In genomic region chr5:170552486-170553122, GRCh38 we compare ENCODE assay signal across 8 cellular contexts. TPM values are rescaled to one million over a fixed set of nuclear protein-coding genes. Genes with fewer than 3 reads are reported as not detected.
A peak's percentile ranks its signal among the peaks of the same experiment; 100 is the strongest.
DNase-seq lines count a peak whose midpoint lies in the region; ATAC-seq and TF ChIP-seq lines count a peak whose summit lies in the region.

No MANE protein-coding gene starts in this region.

- no peak overlapping the region for H3K4me3 ChIP-seq in kidney epithelial cell (ENCODE audit: low read depth, low read length)

- no peaks in the 10 kb centered on the region for H3K27me3 ChIP-seq in kidney epithelial cell (ENCODE audit: control insufficient read depth, insufficient read depth, low read length)

- H3K36me3 ChIP-seq in kidney epithelial cell (ENCODE audit: control insufficient read depth, insufficient read depth, low read length): no peaks in the 10 kb centered on the region

- ATAC-seq in HG03139 (IDR thresholded peaks at IDR 0.05; ENCODE audit: unreplicated experiment) (no peak), HG02973 (IDR thresholded peaks at IDR 0.05; ENCODE audit: unreplicated experiment) (no peak)

- peak; percentile 23 for TF ChIP-seq CTCF in kidney epithelial cell (IDR thresholded peaks at IDR 0.05; ENCODE audit: insufficient read depth, low read length, poor library complexity, severe bottlenecking)

- H3K27ac ChIP-seq in caudate nucleus (ENCODE audit: low read depth, low read length) (peak overlapping the region; percentile 65), temporal lobe (ENCODE audit: low read depth, low read length) (peak overlapping the region; percentile 4)

- in situ Hi-C loops in KBM-7 (cut with MboI; ENCODE audit: low pct_unique_long_range_greater_than_20kb, low sequenced_read_pairs): no loop called here

- DNase-seq in KBM-7 (peak; percentile 80), caudate nucleus (lab: John Stamatoyannopoulos, UW) (peak in 55 of 61 donors; percentile 12 to 85 (median 68)), kidney epithelial cell (ENCODE audit: low read depth) (peak; percentile 75), T-helper 1 cell (no peak)
- DNase-seq in stimulated activated CD4-positive, alpha-beta T cell treated with anti-CD3 and anti-CD28 coated beads, Interleukin-1b, Interleukin-23, amount 100 ng/mL, for 48 hours: no peak

RNA-seq across cellular contexts. Expression of gene KCNIP1, which starts 48.8 kb away (rescaled TPM):
- total RNA-seq in kidney epithelial cell (0.21 and 3.4 TPM in 2 replicates), temporal lobe (15.0 TPM)

Comparison
In these comparisons a context has a peak if more than half of its experiments do, and no peak if none do; other contexts are left out.
1. DNase-seq: peak in KBM-7 (single experiment), caudate nucleus (55 of 61) and kidney epithelial cell (single experiment); none in T-helper 1 cell (0 of 5) and stimulated activated CD4-positive, alpha-beta T cell treated with anti-CD3 and anti-CD28 coated beads, Interleukin-1b, Interleukin-23, amount 100 ng/mL, for 48 hours (single experiment).